ENCODE assay signal across 8 cellular contexts in genomic region chr6:77457720-77458349, GRCh38. TPM values are rescaled to one million over a fixed set of nuclear protein-coding genes. Genes with fewer than 3 reads are reported as not detected.
DNase-seq lines count a peak whose midpoint lies in the region; ATAC-seq, FAIRE-seq and TF ChIP-seq lines count a peak whose summit lies in the region.

No MANE protein-coding gene starts in this region.

- H2BK120ac ChIP-seq in H1 (replicated peaks; ENCODE audit: low read depth, low read length), result no peak overlapping the region

- no peak overlapping the region for H2BK20ac ChIP-seq in H1 (ENCODE audit: low read length)

- DNase-seq in NCI-H524 (lab: John Stamatoyannopoulos, UW) (peak; percentile 46 to 54), NCI-H524 treated with DMSO at 0.1 percent for 48 hours (lab: John Stamatoyannopoulos, UW) (no peak), HTR-8/SVneo (ENCODE audit: insufficient read length, low spot score) (peak; percentile 60), SHP77 treated with DMSO at 0.1 percent for 48 hours (lab: John Stamatoyannopoulos, UW) (peak; percentile 21), H1 (ENCODE audit: low read depth in 1 of 2, low spot score in 2 of 2) (peak in 1 of 2 experiments; percentile 84), aorta (peak; percentile 76 to 87)

- no peak overlapping the region for H2BK15ac ChIP-seq in H1 (ENCODE audit: low read length)

- no peak overlapping the region for H2AK5ac ChIP-seq in H1 (ENCODE audit: low read depth, low read length)

- H3K79me2 ChIP-seq in H1 (ENCODE audit: control insufficient read depth in 1 of 2, insufficient read depth in 2 of 2, low read length in 2 of 2), result no peaks in the 10 kb centered on the region

- H3K4me1 ChIP-seq in H1 (replicated peaks in 1 of 4; ENCODE audit: control insufficient read depth in 3 of 4, insufficient read depth in 4 of 4, low read length in 3 of 4), result peaks cover 0 to 10% (median 10%) of the 10 kb centered on the region in 4 experiments
- H3K4me1 ChIP-seq in mesodermal cell (ENCODE audit: control insufficient read depth, insufficient read depth, low read length, poor library complexity, severe bottlenecking), result peaks cover 7% of the 10 kb centered on the region
- H3K4me1 ChIP-seq in aorta (ENCODE audit: control insufficient read depth in 1 of 2, insufficient read depth in 2 of 2, low read length in 2 of 2), result peaks cover 2 to 5% of the 10 kb centered on the region in 2 donors

- H3K23ac ChIP-seq in H1 (ENCODE audit: insufficient read length), result no peak overlapping the region

- intact Hi-C loops in aorta (cut with DNase I), result loop anchor here (5.0 to 10.0 kb wide), 5 partner anchors 53 to 316 kb away; no protein-coding TSS in a partner anchor

- no peak overlapping the region for H2BK12ac ChIP-seq in H1 (ENCODE audit: low read depth, low read length)

- no peak for TF ChIP-seq POLR2A in H1 (IDR thresholded peaks at IDR 0.05; ENCODE audit: control extremely low read depth in 1 of 2, low read depth in 2 of 2, low read length in 2 of 2)

- POLR2A ChIA-PET in H1 (lab: Charles Lee; ENCODE audit: partially characterized antibody), result no interaction called here

- WGBS in H1 (ENCODE audit: extremely low coverage in 1 of 2, insufficient coverage in 1 of 2, insufficient read length in 1 of 2, insufficient replicate concordance in 2 of 2, low coverage in 1 of 2, low lambda C conversion rate in 2 of 2, missing lambda C conversion rate in 1 of 2), 2 experiments, result 26% methylated on average over 6 of the region's 6 CpGs; no CpG with 5 or more reads in 1 of the 2 experiments
- WGBS in mesodermal cell (ENCODE audit: insufficient coverage in 2 of 2), 2 experiments, result 37 to 40% methylated on average over 2 to 3 of the region's 6 CpGs
- WGBS in aorta, 2 donors, result 19 to 20% methylated on average over 6 of the region's 6 CpGs

- H3K4me2 ChIP-seq in H1 (ENCODE audit: insufficient read depth in 1 of 2, low read depth in 2 of 2, low read length in 2 of 2), result no peak overlapping the region

- no peak overlapping the region for H2BK5ac ChIP-seq in H1 (ENCODE audit: low read depth, low read length)

- no peaks in the 10 kb centered on the region for H3K79me1 ChIP-seq in H1 (ENCODE audit: low read depth, low read length)

- H3K4me3 ChIP-seq in H1 (ENCODE audit: extremely low read depth in 1 of 4, insufficient read depth in 2 of 4, low read depth in 3 of 4, low read length in 4 of 4) (no peak overlapping the region), mesodermal cell (ENCODE audit: extremely low read depth, insufficient read depth, low read length, poor library complexity, severe bottlenecking) (no peak overlapping the region), aorta (ENCODE audit: low read length in 2 of 2) (no peak overlapping the region)

- H4K5ac ChIP-seq in H1 (ENCODE audit: insufficient read length, low read depth, low read length), result no peak overlapping the region

- ATAC-seq in GM21390 (IDR thresholded peaks at IDR 0.05; ENCODE audit: unreplicated experiment) (peak; percentile 82), aorta (ENCODE audit: low FRiP score) (peak; percentile 91)

- peaks cover 6% of the 10 kb centered on the region for H3K23me2 ChIP-seq in H1 (ENCODE audit: low read depth, low read length)

- H3K36me3 ChIP-seq in H1 (ENCODE audit: control insufficient read depth in 2 of 4, insufficient read depth in 4 of 4, low read length in 3 of 4) (no peaks in the 10 kb centered on the region), mesodermal cell (ENCODE audit: control insufficient read depth, insufficient read depth, low read length) (no peaks in the 10 kb centered on the region), aorta (ENCODE audit: control insufficient read depth in 1 of 2, insufficient read depth in 2 of 2, low read length in 1 of 2) (no peaks in the 10 kb centered on the region)

- no peak overlapping the region for H2AFZ ChIP-seq in H1 (ENCODE audit: low read length)

- no peak overlapping the region for H3K14ac ChIP-seq in H1 (ENCODE audit: insufficient read length)

- H4K8ac ChIP-seq in H1 (ENCODE audit: extremely low read depth, insufficient read depth, low read length), result no peak overlapping the region

- FAIRE-seq in HTR-8/SVneo (lab: Jason Lieb, UNC) (peak; percentile 51), H1 (lab: Jason Lieb, UNC) (peak; percentile 99)

- CTCF ChIA-PET in H1 (lab: Charles Lee; ENCODE audit: partially characterized antibody), result interaction anchor here (0.6 to 3.4 kb wide), 12 partner anchors 8 to 545 kb away, joined by 3 to 17 read pairs (median 3); no protein-coding TSS in a partner anchor

- H3K56ac ChIP-seq in H1 (replicated peaks; ENCODE audit: insufficient read length, low read depth, low read length), result no peak overlapping the region

- no peak overlapping the region for H3K9ac ChIP-seq in H1 (replicated peaks in 1 of 4; ENCODE audit: extremely low read depth in 1 of 4, low read depth in 3 of 4, low read length in 3 of 4)

- no peak overlapping the region for H3K18ac ChIP-seq in H1 (ENCODE audit: extremely low read depth, low read length)

- H3K27me3 ChIP-seq in H1 (replicated peaks in 1 of 4; ENCODE audit: control insufficient read depth in 3 of 4, extremely low read depth in 1 of 4, insufficient read depth in 3 of 4, low read length in 3 of 4) (peaks cover 0 to 12% (median 8%) of the 10 kb centered on the region in 4 experiments; a peak in 6 of 7 replicates), aorta (ENCODE audit: control insufficient read depth in 1 of 2, insufficient read depth in 2 of 2, low read length in 1 of 2) (no peaks in the 10 kb centered on the region)

- peak; percentile 61 to 83 (median 78) for TF ChIP-seq CTCF in H1 (IDR thresholded peaks at IDR 0.05; ENCODE audit: control extremely low read depth in 1 of 3, insufficient read depth in 1 of 3, low read depth in 1 of 3, low read length in 3 of 3)

- no peaks in the 10 kb centered on the region for H4K20me1 ChIP-seq in H1 (replicated peaks in 1 of 2; ENCODE audit: control insufficient read depth in 1 of 2, insufficient read depth in 2 of 2, low read length in 2 of 2)

- no peak overlapping the region for H3K27ac ChIP-seq in H1 (ENCODE audit: low read depth, low read length)
- peak overlapping the region; percentile 91 for H3K27ac ChIP-seq in mesodermal cell (ENCODE audit: low read depth, low read length, severe bottlenecking)
- H3K27ac ChIP-seq in aorta (ENCODE audit: low read depth in 1 of 2, low read length in 2 of 2), result no peak overlapping the region

- H4K91ac ChIP-seq in H1 (replicated peaks; ENCODE audit: insufficient read length, low read length), result no peak overlapping the region

- TF ChIP-seq RAD21 in H1 (IDR thresholded peaks at IDR 0.05 in 1 of 2, conservative IDR thresholded peaks at IDR 0.05 in 1 of 2; ENCODE audit: low read depth in 2 of 2, low read length in 2 of 2), result peak; percentile 88 to 89

- H3K9me3 ChIP-seq in H1 (ENCODE audit: insufficient read depth in 2 of 2, low read depth in 1 of 2, low read length in 1 of 2), result no peaks in the 10 kb centered on the region
- H3K9me3 ChIP-seq in mesodermal cell (ENCODE audit: control insufficient read depth, low read length), result no peaks in the 10 kb centered on the region
- H3K9me3 ChIP-seq in aorta (ENCODE audit: control insufficient read depth, low read length), result no peaks in the 10 kb centered on the region

- TF ChIP-seq EP300 in H1 (IDR thresholded peaks at IDR 0.05; ENCODE audit: borderline replicate concordance in 1 of 2, low read depth in 2 of 2, low read length in 2 of 2), result no peak

- H3K4ac ChIP-seq in H1 (replicated peaks; ENCODE audit: insufficient read length, low read depth, low read length), result no peak overlapping the region

TF ChIP-seq in H1, 55 proteins besides CTCF, POLR2A, EP300 and RAD21:
- TF ChIP-seq YY1 (IDR thresholded peaks at IDR 0.05; ENCODE audit: low read depth, low read length), result peak; percentile 39; the same call in 1 of the 2 replicates
- no peak for TF ChIP-seq CBX5 (IDR thresholded peaks at IDR 0.05; ENCODE audit: low read depth, low read length)

RNA-seq across cellular contexts. Expression of gene HTR1B, which starts 5.5 kb away (rescaled TPM):
- 1.1 and 1.6 TPM in 2 replicates for total RNA-seq in H1 (2021; fragmentation: NEBNext Ultra II Directional; extraction: Animal tissue kit (Norgen Biotek cat#: 25700))
- polyA plus RNA-seq in H1 (2011; rRNA removed), result 1.4 and 1.7 TPM in 2 replicates
- polyA plus RNA-seq in H1 (2011; cell fraction: cytosol; rRNA removed), result 0.70 TPM
- 2.3 TPM for polyA plus RNA-seq in H1 (2011; cell fraction: nucleus; rRNA removed)
- 1.3 to 1.9 TPM (median 1.7 TPM) in 4 replicates for polyA plus RNA-seq in H1 (2012, experiment 1 of 2)
- polyA plus RNA-seq in H1 (2012, experiment 2 of 2), result 0.52 TPM
- 2.0 TPM for polyA plus RNA-seq in H1 (2013, experiment 1 of 2)
- 1.9 TPM for polyA plus RNA-seq in H1 (2013, experiment 2 of 2)
- 1.9 and 2.0 TPM in 2 replicates for polyA minus RNA-seq in H1 (2011; rRNA and poly(A)+ RNA removed)
- polyA minus RNA-seq in H1 (2011; cell fraction: cytosol; rRNA and poly(A)+ RNA removed), result not detected
- 1.9 TPM for polyA minus RNA-seq in H1 (2011; cell fraction: nucleus; rRNA and poly(A)+ RNA removed)
- polyA plus RNA-seq in mesodermal cell (2013, experiment 1 of 2), result 0.41 TPM
- 0.35 TPM for polyA plus RNA-seq in mesodermal cell (2013, experiment 2 of 2)
- total RNA-seq in aorta, result 10 to 100 TPM in 1 of 2 donors, 1 to 10 TPM in 1; 6.6 to 17.5 TPM
- polyA plus RNA-seq in aorta, result 1 to 10 TPM in 1 of 2 donors, under 1 TPM in 1; 0.50 to 7.2 TPM
